In the genomic region with DNA sequence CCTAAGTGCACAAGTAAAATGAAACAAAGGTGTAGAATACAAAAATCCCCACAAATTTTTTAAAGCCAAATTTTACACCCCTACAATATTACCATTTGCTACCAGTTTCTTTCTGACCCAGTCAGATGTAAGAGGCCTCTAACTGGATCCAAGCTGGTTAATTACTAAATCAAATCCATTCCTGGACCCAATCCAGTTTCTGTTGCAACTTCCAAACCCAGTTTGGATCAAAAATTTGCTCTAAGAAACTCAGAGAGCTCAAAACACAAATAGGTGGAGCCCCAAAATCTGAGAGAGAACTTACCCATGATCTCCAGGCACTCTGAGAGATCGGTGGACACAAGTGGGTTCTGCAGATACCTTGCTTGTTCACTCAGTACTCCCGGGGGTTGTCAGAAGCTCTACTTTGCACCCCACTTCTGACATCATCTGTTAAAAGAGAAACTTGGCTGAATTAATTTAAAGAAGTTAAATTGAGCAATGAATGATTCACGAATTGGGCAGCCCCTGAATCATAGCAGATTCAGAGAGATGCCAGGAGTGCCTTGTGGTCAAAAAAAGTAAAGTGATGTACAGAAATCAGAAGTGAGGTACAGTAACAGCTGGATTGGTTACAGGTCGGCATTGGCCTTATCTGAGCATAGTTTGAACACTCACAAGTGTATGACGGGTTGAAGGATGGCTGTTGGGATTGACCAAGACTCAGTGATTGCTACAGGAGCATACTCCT, we compare ENCODE assay signal across 18 cellular contexts.
DNase-seq lines count a peak whose midpoint lies in the region; TF ChIP-seq lines count a peak whose summit lies in the region.
"Had no signal": no experiment of that assay in that cellular context is flagged by ENCODE, and none has a peak within 500 bp of the region (broad histone marks: within the 10 kb centered on the region; RNA-seq: fewer than 3 reads in every experiment).

No MANE protein-coding gene starts in this region.

- H4K20me1 ChIP-seq in GM23248 (ENCODE audit: insufficient read depth) (no peaks in the 10 kb centered on the region), osteoblast (ENCODE audit: insufficient read depth, low read length) (no peaks in the 10 kb centered on the region), OCI-LY7 (ENCODE audit: insufficient read depth, low read length) (no peaks in the 10 kb centered on the region)

- H3F3A ChIP-seq in GM23248 (ENCODE audit: insufficient read depth) = peaks cover 15% of the 10 kb centered on the region; the same call in 1 of the 2 replicates

- H3K9me3 ChIP-seq in GM23248 (ENCODE audit: low read depth) (no peaks in the 10 kb centered on the region), osteoblast (ENCODE audit: low read depth, low read length) (no peaks in the 10 kb centered on the region), left ventricle myocardium inferior (replicated peaks) (no peaks in the 10 kb centered on the region), OCI-LY7 (ENCODE audit: low read length) (no peaks in the 10 kb centered on the region)
- H3K9me3 ChIP-seq: sigmoid colon had no signal

- H3K9ac ChIP-seq in GM23248 = no peak overlapping the region

- intact Hi-C loops in left ventricle myocardium inferior (cut with micrococcal nuclease) (no loop called here), head of caudate nucleus (cut with DNase I) (no loop called here), OCI-LY7 (cut with micrococcal nuclease; ENCODE audit: unreplicated experiment) (no loop called here)

- no peaks in the 10 kb centered on the region for H3K27me3 ChIP-seq in GM23248 (replicated peaks; ENCODE audit: insufficient read depth)
- no peaks in the 10 kb centered on the region for H3K27me3 ChIP-seq in osteoblast (ENCODE audit: insufficient read depth, low read length)
- H3K27me3 ChIP-seq in left ventricle myocardium inferior (ENCODE audit: low read depth) = no peaks in the 10 kb centered on the region
- H3K27me3 ChIP-seq: sigmoid colon had no signal

- no peaks in the 10 kb centered on the region for H3K9me2 ChIP-seq in GM23248 (ENCODE audit: insufficient read depth)
- H3K9me2 ChIP-seq in OCI-LY7 (ENCODE audit: insufficient read depth, low read length) = no peaks in the 10 kb centered on the region

- DNase-seq in GM23248 = peak; percentile 93
- peak; percentile 62 for DNase-seq in RPMI7951 (ENCODE audit: low read depth)
- peak; percentile 13 for DNase-seq in epithelial cell of proximal tubule (ENCODE audit: low read depth)
- DNase-seq in osteoblast (ENCODE audit: insufficient read length, low spot score, missing footprints) = no peak
- DNase-seq in left ventricle myocardium inferior = no peak
- DNase-seq in NCI-H1694 (lab: John Stamatoyannopoulos, UW) = no peak
- DNase-seq in head of caudate nucleus = no peak
- DNase-seq in OCI-LY7 (ENCODE audit: low spot score) = no peak
- DNase-seq: activated CD4-positive, alpha-beta memory T cell treated with anti-CD3 and anti-CD28 coated beads for 36 hours; aorta; CD8-positive, alpha-beta T cell; effector memory CD8-positive, alpha-beta T cell; KG1; naive thymus-derived CD8-positive, alpha-beta T cell; NCI-H1930; NCI-H82; sigmoid colon; stimulated activated naive CD8-positive, alpha-beta T cell treated with anti-CD3 and anti-CD28 coated beads, Interleukin-15, amount 100 ng/mL, for 72 hours had no signal

- H3K4me3 ChIP-seq in GM23248 = peak overlapping the region; percentile 52
- H3K4me3 ChIP-seq in epithelial cell of proximal tubule (ENCODE audit: low read depth, low read length) = no peak overlapping the region
- H3K4me3 ChIP-seq in osteoblast (ENCODE audit: insufficient read depth, low read length) = peak overlapping the region; percentile 59
- H3K4me3 ChIP-seq in left ventricle myocardium inferior = no peak overlapping the region
- no peak overlapping the region for H3K4me3 ChIP-seq in OCI-LY7 (ENCODE audit: low read depth, low read length, poor library complexity, severe bottlenecking)
- H3K4me3 ChIP-seq: sigmoid colon had no signal

- H3K36me3 ChIP-seq in GM23248 (ENCODE audit: low read depth) (no peaks in the 10 kb centered on the region), osteoblast (ENCODE audit: insufficient read depth, low read length) (no peaks in the 10 kb centered on the region), left ventricle myocardium inferior (no peaks in the 10 kb centered on the region), OCI-LY7 (ENCODE audit: insufficient read depth, low read length) (no peaks in the 10 kb centered on the region)
- H3K36me3 ChIP-seq: sigmoid colon had no signal

- H3K79me2 ChIP-seq in GM23248 (ENCODE audit: insufficient read depth) (no peaks in the 10 kb centered on the region), osteoblast (ENCODE audit: insufficient read depth, low read length) (no peaks in the 10 kb centered on the region), OCI-LY7 (ENCODE audit: insufficient read depth, low read depth, low read length) (no peaks in the 10 kb centered on the region)

- WGBS in GM23248 (ENCODE audit: low coverage in 1 of 2, low lambda C conversion rate in 2 of 2, missing lambda C conversion rate in 2 of 2), 2 experiments = 9 to 11% methylated on average over 5 of the region's 5 CpGs

- H3K4me1 ChIP-seq in GM23248 (ENCODE audit: insufficient read depth) (peaks cover 12% of the 10 kb centered on the region), osteoblast (ENCODE audit: insufficient read depth, low read length) (peaks cover 12% of the 10 kb centered on the region), left ventricle myocardium inferior (no peaks in the 10 kb centered on the region), OCI-LY7 (ENCODE audit: insufficient read depth, low read length, poor library complexity, severe bottlenecking) (no peaks in the 10 kb centered on the region)
- H3K4me1 ChIP-seq: sigmoid colon had no signal

- POLR2A ChIA-PET in OCI-LY7 (lab: Charles Lee) = interaction anchor here (0.6 to 1.1 kb wide), 2 partner anchors 18 to 311 kb away, joined by 3 to 4 read pairs; no protein-coding TSS in a partner anchor

- H3K4me2 ChIP-seq in GM23248 (ENCODE audit: unreplicated experiment) = peak overlapping the region; percentile 64
- peak overlapping the region; percentile 78 for H3K4me2 ChIP-seq in osteoblast (ENCODE audit: insufficient read depth, low read length)
- H3K4me2 ChIP-seq in OCI-LY7 (ENCODE audit: low read length) = no peak overlapping the region

- H3K27ac ChIP-seq in GM23248 (peak overlapping the region; percentile 41), osteoblast (ENCODE audit: low read depth, low read length) (peak overlapping the region; percentile 57), left ventricle myocardium inferior (replicated peaks) (no peak overlapping the region), OCI-LY7 (ENCODE audit: low read depth, low read length, poor library complexity, severe bottlenecking) (no peak overlapping the region)
- H3K27ac ChIP-seq: sigmoid colon had no signal

- CTCF ChIA-PET in OCI-LY7 (lab: Charles Lee; ENCODE audit: unreplicated experiment) = no interaction called here

- TF ChIP-seq CTCF in epithelial cell of proximal tubule (conservative IDR thresholded peaks at IDR 0.05; ENCODE audit: low read depth, low read length) (no peak), osteoblast (IDR thresholded peaks at IDR 0.05; ENCODE audit: extremely low read depth, low read depth, low read length) (no peak), left ventricle myocardium inferior (IDR thresholded peaks at IDR 0.05; ENCODE audit: borderline replicate concordance) (no peak), OCI-LY7 (conservative IDR thresholded peaks at IDR 0.05; ENCODE audit: low read length) (no peak)

- H2AFZ ChIP-seq in GM23248 = 0 out of 2 replicates have a peak overlapping the region, but pooled peaks have one; percentile 44
- H2AFZ ChIP-seq in osteoblast (ENCODE audit: low read length) = peak overlapping the region; percentile 84
- no peak overlapping the region for H2AFZ ChIP-seq in OCI-LY7 (ENCODE audit: low read length)

- BruUV-seq in OCI-LY7 (replicated peaks; lab: Mats Ljungman, UMichigan) = no TSS peak

- in situ Hi-C loops in GM23248 (cut with MboI) = loop anchor here (10.0 kb wide), 1 partner anchor 505 kb away; no protein-coding TSS in a partner anchor

Comparison
In these comparisons a context has a peak if more than half of its experiments do, and no peak if none do; other contexts are left out.
1. DNase-seq: peak in GM23248 (single experiment), RPMI7951 (single experiment) and epithelial cell of proximal tubule (single experiment); none in osteoblast (single experiment), left ventricle myocardium inferior (single experiment), NCI-H1694 (single experiment), head of caudate nucleus (0 of 42) and OCI-LY7 (single experiment).
2. H3K27ac ChIP-seq: peak in GM23248 (single experiment) and osteoblast (single experiment); none in left ventricle myocardium inferior (single experiment) and OCI-LY7 (single experiment).
3. H3K4me3 ChIP-seq: peak in GM23248 (single experiment) and osteoblast (single experiment); none in epithelial cell of proximal tubule (single experiment), left ventricle myocardium inferior (single experiment) and OCI-LY7 (single experiment).